ENCODE assay signal across 10 cellular contexts in the genomic region with DNA sequence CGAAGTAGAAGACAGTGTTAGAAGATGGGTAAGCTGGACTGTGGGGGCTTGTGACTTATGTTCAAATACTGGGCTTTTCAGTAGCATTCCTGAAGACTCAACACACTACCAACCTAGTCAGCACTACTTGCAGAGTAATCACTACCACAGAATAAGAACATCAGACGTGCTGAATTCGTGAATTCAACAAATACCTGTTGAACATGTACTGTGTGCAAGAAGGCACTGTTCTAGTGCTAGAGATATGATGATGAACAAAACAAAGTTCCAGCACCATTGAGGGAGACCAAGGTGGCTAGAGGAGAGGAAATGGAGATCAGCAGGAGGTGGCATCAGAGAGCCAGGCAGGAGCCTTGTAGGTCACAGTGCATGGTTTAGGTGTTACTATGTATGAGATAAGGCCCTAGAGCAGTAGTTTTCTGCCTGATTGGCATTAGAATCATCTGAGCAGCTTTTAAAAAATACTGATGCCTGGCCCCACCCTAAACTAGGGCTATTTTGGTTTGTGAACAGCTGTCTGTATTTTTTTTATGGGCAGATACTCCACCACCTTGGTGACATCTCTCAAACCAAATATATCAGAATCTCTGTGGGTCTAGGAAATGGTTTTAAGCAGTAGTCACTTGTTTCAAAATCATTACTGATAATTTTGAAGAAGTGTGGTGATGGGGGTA. TPM values are rescaled to one million over a fixed set of nuclear protein-coding genes. Genes with fewer than 3 reads are reported as not detected.
DNase-seq lines count a peak whose midpoint lies in the region; ATAC-seq and TF ChIP-seq lines count a peak whose summit lies in the region.
"Had no signal": no experiment of that assay in that cellular context is flagged by ENCODE, and none has a peak within 500 bp of the region (broad histone marks: within the 10 kb centered on the region; RNA-seq: fewer than 3 reads in every experiment).

No MANE protein-coding gene starts in this region.

- H3K4me3 ChIP-seq in GM06990 (replicated peaks; ENCODE audit: low read depth, low read length) (no peak overlapping the region), neuronal stem cell (ENCODE audit: low read length in 2 of 2) (no peak overlapping the region), SJCRH30 (no peak overlapping the region), A673 (ENCODE audit: low read depth, low read length, poor library complexity, severe bottlenecking) (no peak overlapping the region)

- no peak overlapping the region for H3K23ac ChIP-seq in neuronal stem cell (ENCODE audit: low read depth, low read length, poor library complexity)

- no peak overlapping the region for H3K9ac ChIP-seq in neuronal stem cell (ENCODE audit: low read depth, low read length, poor library complexity)

- DNase-seq in GM06990 (ENCODE audit: extremely low read depth, insufficient read length) (peak; percentile 13), HFFc6 (no peak), mesothelial cell of epicardium (ENCODE audit: low spot score in 2 of 2, unreplicated experiment in 2 of 2) (no peak), neuronal stem cell (ENCODE audit: low spot score) (no peak), SJCRH30 (no peak), A673 (ENCODE audit: low spot score) (no peak), COLO668 (lab: John Stamatoyannopoulos, UW; ENCODE audit: unreplicated experiment) (no peak)
- DNase-seq: GOT3, posterior cingulate gyrus had no signal

- H3K27ac Mint-ChIP-seq in HFFc6 (peak overlapping the region; percentile 53), mesothelial cell of epicardium (peak overlapping the region; percentile 2)
- no peak overlapping the region for H3K27ac Mint-ChIP-seq in activated T-helper 17 cell treated with anti-CD3 and anti-CD28 coated beads, Interleukin-2, amount 50 U/mL, for 72 hours

- CTCF ChIA-PET in A673 (lab: Charles Lee): no interaction called here

- H4K8ac ChIP-seq in neuronal stem cell (ENCODE audit: low read depth, low read length): no peak overlapping the region

- H2AK5ac ChIP-seq in neuronal stem cell (ENCODE audit: low read depth, low read length): no peak overlapping the region

- no peak overlapping the region for H2BK120ac ChIP-seq in neuronal stem cell (ENCODE audit: low read depth, low read length)

- no peak overlapping the region for H2AFZ ChIP-seq in neuronal stem cell (ENCODE audit: low read length)

- H3K27me3 Mint-ChIP-seq in HFFc6 (ENCODE audit: insufficient read depth) (peaks cover 3% of the 10 kb centered on the region), mesothelial cell of epicardium (ENCODE audit: low read depth) (no peaks in the 10 kb centered on the region)
- peaks cover 4% of the 10 kb centered on the region for H3K27me3 Mint-ChIP-seq in activated T-helper 17 cell treated with anti-CD3 and anti-CD28 coated beads, Interleukin-2, amount 50 U/mL, for 72 hours

- no peak overlapping the region for H2BK5ac ChIP-seq in neuronal stem cell (ENCODE audit: low read length)

- H3K9me3 ChIP-seq in neuronal stem cell (replicated peaks in 1 of 2; ENCODE audit: control insufficient read depth in 2 of 2, insufficient read depth in 1 of 2, low read depth in 1 of 2, low read length in 2 of 2) (no peaks in the 10 kb centered on the region), SJCRH30 (replicated peaks) (no peaks in the 10 kb centered on the region), A673 (ENCODE audit: low read depth, low read length, poor library complexity, severe bottlenecking) (no peaks in the 10 kb centered on the region)

- WGBS in neuronal stem cell (ENCODE audit: extremely low coverage in 2 of 2, insufficient read length in 2 of 2, insufficient replicate concordance in 1 of 2), 2 donors: no CpG with 5 or more reads among the region's 3 CpGs

- H4K91ac ChIP-seq in neuronal stem cell (ENCODE audit: low read depth, low read length, poor library complexity): no peak overlapping the region

- H3K4me2 ChIP-seq in neuronal stem cell (ENCODE audit: insufficient read depth, low read length, poor library complexity, severe bottlenecking): no peak overlapping the region

- H3K36me3 ChIP-seq in GM06990 (ENCODE audit: control insufficient read depth, insufficient read depth, low read length) (no peaks in the 10 kb centered on the region), neuronal stem cell (replicated peaks in 1 of 2; ENCODE audit: control insufficient read depth in 2 of 2, insufficient read depth in 2 of 2, low read length in 2 of 2) (peaks cover 0 to 14% of the 10 kb centered on the region in 2 donors), SJCRH30 (no peaks in the 10 kb centered on the region), A673 (ENCODE audit: insufficient read depth, low read length, poor library complexity, severe bottlenecking) (no peaks in the 10 kb centered on the region)

- H3K14ac ChIP-seq in neuronal stem cell (ENCODE audit: low read length): no peak overlapping the region

- ATAC-seq in activated T-helper 17 cell treated with anti-CD3 and anti-CD28 coated beads, Interleukin-2, amount 50 U/mL, for 72 hours (replicated peaks): peak; percentile 43

- peaks cover 0 to 8% of the 10 kb centered on the region in 2 donors for H3K4me1 ChIP-seq in neuronal stem cell (ENCODE audit: control insufficient read depth in 2 of 2, insufficient read depth in 1 of 2, low read depth in 1 of 2, low read length in 2 of 2)
- peaks cover 19% of the 10 kb centered on the region for H3K4me1 ChIP-seq in SJCRH30
- H3K4me1 ChIP-seq in A673 (ENCODE audit: insufficient read depth, low read length, poor library complexity, severe bottlenecking): peaks cover 45% of the 10 kb centered on the region

- no peaks in the 10 kb centered on the region for H3K27me3 ChIP-seq in GM06990 (replicated peaks; ENCODE audit: control insufficient read depth, insufficient read depth, low read length)
- no peaks in the 10 kb centered on the region for H3K27me3 ChIP-seq in neuronal stem cell (ENCODE audit: control insufficient read depth in 3 of 3, insufficient read depth in 3 of 3, low read depth in 1 of 3, low read length in 3 of 3)
- no peaks in the 10 kb centered on the region for H3K27me3 ChIP-seq in SJCRH30
- no peaks in the 10 kb centered on the region for H3K27me3 ChIP-seq in A673 (replicated peaks; ENCODE audit: insufficient read depth, low read depth, low read length, poor library complexity)

- H2BK12ac ChIP-seq in neuronal stem cell (ENCODE audit: low read length): no peak overlapping the region

- H3K79me1 ChIP-seq in neuronal stem cell (ENCODE audit: low read depth, low read length): no peaks in the 10 kb centered on the region

- H3K4ac ChIP-seq in neuronal stem cell (ENCODE audit: low read length): no peak overlapping the region

- H3K36me3 Mint-ChIP-seq in HFFc6 (ENCODE audit: low read depth) (peaks cover 11% of the 10 kb centered on the region; the same call in 1 of the 2 replicates), mesothelial cell of epicardium (no peaks in the 10 kb centered on the region)
- H3K36me3 Mint-ChIP-seq in activated T-helper 17 cell treated with anti-CD3 and anti-CD28 coated beads, Interleukin-2, amount 50 U/mL, for 72 hours (ENCODE audit: low read depth): no peaks in the 10 kb centered on the region

- peak overlapping the region; percentile 29 for H3K4me3 Mint-ChIP-seq in HFFc6
- H3K4me3 Mint-ChIP-seq in activated T-helper 17 cell treated with anti-CD3 and anti-CD28 coated beads, Interleukin-2, amount 50 U/mL, for 72 hours: no peak overlapping the region
- no peak overlapping the region for H3K4me3 Mint-ChIP-seq in mesothelial cell of epicardium

- H3K18ac ChIP-seq in neuronal stem cell (ENCODE audit: low read length): no peak overlapping the region

- H3K4me1 Mint-ChIP-seq in HFFc6 (ENCODE audit: low read depth) (peaks cover 92% of the 10 kb centered on the region), mesothelial cell of epicardium (peaks cover 37% of the 10 kb centered on the region)
- H3K4me1 Mint-ChIP-seq in activated T-helper 17 cell treated with anti-CD3 and anti-CD28 coated beads, Interleukin-2, amount 50 U/mL, for 72 hours: peaks cover 13% of the 10 kb centered on the region

- H2BK15ac ChIP-seq in neuronal stem cell (ENCODE audit: low read length): no peak overlapping the region

- no TSS peak for BruUV-seq in A673 (replicated peaks; lab: Mats Ljungman, UMichigan)

- H3K9me3 Mint-ChIP-seq in HFFc6 (no peaks in the 10 kb centered on the region), mesothelial cell of epicardium (no peaks in the 10 kb centered on the region)
- no peaks in the 10 kb centered on the region for H3K9me3 Mint-ChIP-seq in activated T-helper 17 cell treated with anti-CD3 and anti-CD28 coated beads, Interleukin-2, amount 50 U/mL, for 72 hours

- TF ChIP-seq CTCF in GM06990 (IDR thresholded peaks at IDR 0.05; ENCODE audit: insufficient read depth, low read length, poor library complexity, severe bottlenecking): peak; percentile 36
- no peak; the same call in 1 of the 2 replicates for TF ChIP-seq CTCF in HFFc6 (IDR thresholded peaks at IDR 0.05)
- TF ChIP-seq CTCF in mesothelial cell of epicardium (IDR thresholded peaks at IDR 0.05; ENCODE audit: unreplicated experiment): no peak
- no peak for TF ChIP-seq CTCF in A673 (conservative IDR thresholded peaks at IDR 0.05; ENCODE audit: low read depth, low read length)

- POLR2A ChIA-PET in A673 (lab: Charles Lee; ENCODE audit: low non-redundant PET): no interaction called here

- H3K27ac ChIP-seq in neuronal stem cell (replicated peaks; ENCODE audit: low read length): no peak overlapping the region
- no peak overlapping the region for H3K27ac ChIP-seq in SJCRH30
- H3K27ac ChIP-seq in A673 (ENCODE audit: low read depth, low read length, poor library complexity, severe bottlenecking): no peak overlapping the region

- intact Hi-C loops in A673 (cut with micrococcal nuclease; ENCODE audit: unreplicated experiment): no loop called here

RNA-seq across cellular contexts. Expression of a gene that starts 26.8 kb away (rescaled TPM):
- 100 to 1,000 TPM; 109 to 152 (median 127) TPM for total RNA-seq in HFFc6 (2021; fragmentation: NEBNext Ultra II Directional; extraction: Animal tissue kit (Norgen Biotek cat#: 25700))
- 1 to 10 TPM; 1.3 to 5.0 TPM for total RNA-seq in activated T-helper 17 cell treated with anti-CD3 and anti-CD28 coated beads, Interleukin-2, amount 50 U/mL, for 72 hours
- total RNA-seq in mesothelial cell of epicardium (75.8 to 85.3 TPM (median 78.4 TPM) in 3 replicates), A673 (2021) (38.3 and 48.0 TPM in 2 replicates)
- polyA plus RNA-seq in neuronal stem cell (2013, experiment 1 of 2): 98.8 TPM
- polyA plus RNA-seq in neuronal stem cell (2013, experiment 2 of 2): 103 TPM
- total RNA-seq in SJCRH30 (2014; rRNA removed; shearing (Covaris generic)): 62.5 and 65.3 TPM in 2 replicates
